Comparison of ENCODE assay signal across 2 cellular contexts in the genomic region with DNA sequence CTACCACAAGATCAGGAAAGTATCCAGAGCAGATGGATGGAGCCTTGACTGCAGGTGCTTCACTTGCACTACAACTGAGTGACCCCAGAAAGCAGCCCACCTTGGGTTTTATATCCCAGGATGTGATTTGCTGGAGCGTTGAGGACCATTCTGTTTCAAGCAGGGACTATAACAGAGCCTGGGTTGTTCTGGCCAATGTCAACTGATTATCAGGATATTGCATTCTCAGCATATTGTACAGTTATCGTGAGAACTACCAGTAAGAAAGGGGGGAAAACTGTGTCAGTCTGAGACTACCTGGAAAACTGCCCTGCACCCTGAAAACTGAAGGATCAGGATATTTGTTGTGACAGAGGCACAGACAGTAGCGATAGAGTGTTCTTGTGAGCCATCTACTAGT.
TF ChIP-seq lines count a peak whose summit lies in the region.

No MANE protein-coding gene starts in this region.

TF ChIP-seq in A549, 52 proteins besides CTCF, POLR2A, EP300 and RAD21 (continued from another document):
- TF ChIP-seq, protein P1, sequence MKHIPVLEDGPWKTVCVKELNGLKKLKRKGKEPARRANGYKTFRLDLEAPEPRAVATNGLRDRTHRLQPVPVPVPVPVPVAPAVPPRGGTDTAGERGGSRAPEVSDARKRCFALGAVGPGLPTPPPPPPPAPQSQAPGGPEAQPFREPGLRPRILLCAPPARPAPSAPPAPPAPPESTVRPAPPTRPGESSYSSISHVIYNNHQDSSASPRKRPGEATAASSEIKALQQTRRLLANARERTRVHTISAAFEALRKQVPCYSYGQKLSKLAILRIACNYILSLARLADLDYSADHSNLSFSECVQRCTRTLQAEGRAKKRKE (CRISPR knock-in tag; IDR thresholded peaks at IDR 0.05; ENCODE audit: low read depth), result no peak

TF ChIP-seq in WTC11, 78 proteins besides CTCF, POLR2A, EP300 and RAD21 (continued from another document):
- TF ChIP-seq, protein P2, sequence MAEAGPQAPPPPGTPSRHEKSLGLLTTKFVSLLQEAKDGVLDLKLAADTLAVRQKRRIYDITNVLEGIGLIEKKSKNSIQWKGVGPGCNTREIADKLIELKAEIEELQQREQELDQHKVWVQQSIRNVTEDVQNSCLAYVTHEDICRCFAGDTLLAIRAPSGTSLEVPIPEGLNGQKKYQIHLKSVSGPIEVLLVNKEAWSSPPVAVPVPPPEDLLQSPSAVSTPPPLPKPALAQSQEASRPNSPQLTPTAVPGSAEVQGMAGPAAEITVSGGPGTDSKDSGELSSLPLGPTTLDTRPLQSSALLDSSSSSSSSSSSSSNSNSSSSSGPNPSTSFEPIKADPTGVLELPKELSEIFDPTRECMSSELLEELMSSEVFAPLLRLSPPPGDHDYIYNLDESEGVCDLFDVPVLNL (CRISPR knock-in tag; IDR thresholded peaks at IDR 0.05; ENCODE audit: borderline replicate concordance, low read depth), result no peak
- TF ChIP-seq HMGXB4 (CRISPR knock-in tag; IDR thresholded peaks at IDR 0.05), result no peak
- TF ChIP-seq, protein P3, sequence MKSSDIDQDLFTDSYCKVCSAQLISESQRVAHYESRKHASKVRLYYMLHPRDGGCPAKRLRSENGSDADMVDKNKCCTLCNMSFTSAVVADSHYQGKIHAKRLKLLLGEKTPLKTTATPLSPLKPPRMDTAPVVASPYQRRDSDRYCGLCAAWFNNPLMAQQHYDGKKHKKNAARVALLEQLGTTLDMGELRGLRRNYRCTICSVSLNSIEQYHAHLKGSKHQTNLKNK (CRISPR knock-in tag; IDR thresholded peaks at IDR 0.05), result no peak
- no peak for TF ChIP-seq JUN (CRISPR knock-in tag; IDR thresholded peaks at IDR 0.05)
- TF ChIP-seq JAZF1 (CRISPR knock-in tag; IDR thresholded peaks at IDR 0.05), result no peak
- TF ChIP-seq GTF2I (CRISPR knock-in tag; conservative IDR thresholded peaks at IDR 0.05), result no peak
- no peak for TF ChIP-seq NFATC4 (CRISPR knock-in tag; IDR thresholded peaks at IDR 0.05)
- TF ChIP-seq ZNF512 (CRISPR knock-in tag; IDR thresholded peaks at IDR 0.05; ENCODE audit: borderline replicate concordance), result no peak
- no peak for TF ChIP-seq SMAD4 (CRISPR knock-in tag; IDR thresholded peaks at IDR 0.05)
- no peak for TF ChIP-seq ETV6 (CRISPR knock-in tag; IDR thresholded peaks at IDR 0.05)
- no peak for TF ChIP-seq STAT6 (CRISPR knock-in tag; conservative IDR thresholded peaks at IDR 0.05; ENCODE audit: low read depth)
